10 cellular contexts compared by ENCODE assay signal in genomic region chr14:64542839-64543207, GRCh38. TPM values are rescaled to one million over a fixed set of nuclear protein-coding genes. Genes with fewer than 3 reads are reported as not detected.
DNase-seq lines count a peak whose midpoint lies in the region; ATAC-seq and TF ChIP-seq lines count a peak whose summit lies in the region.
"Had no signal": no experiment of that assay in that cellular context is flagged by ENCODE, and none has a peak within 500 bp of the region (broad histone marks: within the 10 kb centered on the region; RNA-seq: fewer than 3 reads in every experiment).

No MANE protein-coding gene starts in this region.

- peaks cover 8% of the 10 kb centered on the region for H3K36me3 ChIP-seq in iPS-15b (ENCODE audit: control insufficient read depth, insufficient read depth, low read length)
- H3K36me3 ChIP-seq: neutrophil had no signal

- intact Hi-C loops in activated CD4-positive, alpha-beta T cell treated with anti-CD3 and anti-CD28 coated beads, Interleukin-2, amount 10 ng/mL, durations not matched to agents 24 days and 14 days (cut with micrococcal nuclease): loop anchor here (5.0 kb wide), 2 partner anchors 164 to 339 kb away; no protein-coding TSS in a partner anchor

- peaks cover 20% of the 10 kb centered on the region for H3K4me1 Mint-ChIP-seq in activated CD4-positive, alpha-beta T cell treated with anti-CD3 and anti-CD28 coated beads, Interleukin-2, amount 10 ng/mL, durations not matched to agents 24 days and 14 days
- H3K4me1 Mint-ChIP-seq in activated T-helper 17 cell treated with anti-CD3 and anti-CD28 coated beads, Interleukin-2, amount 50 U/mL, for 72 hours: peaks cover 12% of the 10 kb centered on the region
- H3K4me1 Mint-ChIP-seq in stimulated activated naive CD8-positive, alpha-beta T cell treated with anti-CD3 and anti-CD28 coated beads, Interleukin-15, amount 100 ng/mL, for 72 hours: peaks cover 36% of the 10 kb centered on the region

- TF ChIP-seq POLR2A in GM18505 (IDR thresholded peaks at IDR 0.05; ENCODE audit: borderline replicate concordance, extremely low read depth, insufficient read depth, insufficient read length): no peak

- H3K4me3 ChIP-seq in iPS-15b (ENCODE audit: low read depth, low read length): peak overlapping the region; percentile 78

- no peak overlapping the region for H3K27ac Mint-ChIP-seq in activated CD4-positive, alpha-beta T cell treated with anti-CD3 and anti-CD28 coated beads, Interleukin-2, amount 10 ng/mL, durations not matched to agents 24 days and 14 days
- H3K27ac Mint-ChIP-seq in activated T-helper 17 cell treated with anti-CD3 and anti-CD28 coated beads, Interleukin-2, amount 50 U/mL, for 72 hours: no peak overlapping the region
- H3K27ac Mint-ChIP-seq in stimulated activated naive CD8-positive, alpha-beta T cell treated with anti-CD3 and anti-CD28 coated beads, Interleukin-15, amount 100 ng/mL, for 72 hours: no peak overlapping the region

- peak overlapping the region; percentile 47 for H3K9ac ChIP-seq in iPS-15b (ENCODE audit: low read depth, low read length)

- ATAC-seq in activated T-helper 17 cell treated with anti-CD3 and anti-CD28 coated beads, Interleukin-2, amount 50 U/mL, for 72 hours (replicated peaks): no peak
- no peak for ATAC-seq in stimulated activated naive CD8-positive, alpha-beta T cell treated with anti-CD3 and anti-CD28 coated beads, Interleukin-15, amount 100 ng/mL, for 72 hours
- ATAC-seq in HG03095 (IDR thresholded peaks at IDR 0.05; ENCODE audit: unreplicated experiment): no peak
- ATAC-seq in GM18505 (IDR thresholded peaks at IDR 0.05; ENCODE audit: unreplicated experiment): no peak
- ATAC-seq in HG03469 (IDR thresholded peaks at IDR 0.05; ENCODE audit: unreplicated experiment): no peak

- peaks cover 47% of the 10 kb centered on the region for H3K27me3 Mint-ChIP-seq in activated CD4-positive, alpha-beta T cell treated with anti-CD3 and anti-CD28 coated beads, Interleukin-2, amount 10 ng/mL, durations not matched to agents 24 days and 14 days
- H3K27me3 Mint-ChIP-seq in activated T-helper 17 cell treated with anti-CD3 and anti-CD28 coated beads, Interleukin-2, amount 50 U/mL, for 72 hours: peaks cover 4% of the 10 kb centered on the region
- H3K27me3 Mint-ChIP-seq in stimulated activated naive CD8-positive, alpha-beta T cell treated with anti-CD3 and anti-CD28 coated beads, Interleukin-15, amount 100 ng/mL, for 72 hours: peaks cover 50% of the 10 kb centered on the region

- H3K4me1 ChIP-seq in iPS-15b (ENCODE audit: control insufficient read depth, insufficient read depth, low read length): peaks cover 6% of the 10 kb centered on the region

- peaks cover 4% of the 10 kb centered on the region for H3K9me3 ChIP-seq in iPS-15b (ENCODE audit: control insufficient read depth, insufficient read depth, low read length)

- H3K9me3 Mint-ChIP-seq in activated CD4-positive, alpha-beta T cell treated with anti-CD3 and anti-CD28 coated beads, Interleukin-2, amount 10 ng/mL, durations not matched to agents 24 days and 14 days: peaks cover 7% of the 10 kb centered on the region
- no peaks in the 10 kb centered on the region for H3K9me3 Mint-ChIP-seq in activated T-helper 17 cell treated with anti-CD3 and anti-CD28 coated beads, Interleukin-2, amount 50 U/mL, for 72 hours
- H3K9me3 Mint-ChIP-seq in stimulated activated naive CD8-positive, alpha-beta T cell treated with anti-CD3 and anti-CD28 coated beads, Interleukin-15, amount 100 ng/mL, for 72 hours: peaks cover 0 to 12% of the 10 kb centered on the region in 2 donors

- H3K4me3 Mint-ChIP-seq in activated CD4-positive, alpha-beta T cell treated with anti-CD3 and anti-CD28 coated beads, Interleukin-2, amount 10 ng/mL, durations not matched to agents 24 days and 14 days: peak overlapping the region; percentile 86
- H3K4me3 Mint-ChIP-seq in activated T-helper 17 cell treated with anti-CD3 and anti-CD28 coated beads, Interleukin-2, amount 50 U/mL, for 72 hours: peak overlapping the region; percentile 89
- H3K4me3 Mint-ChIP-seq in stimulated activated naive CD8-positive, alpha-beta T cell treated with anti-CD3 and anti-CD28 coated beads, Interleukin-15, amount 100 ng/mL, for 72 hours: peak overlapping the region; percentile 96 to 100

- peaks cover 9% of the 10 kb centered on the region for H3K36me3 Mint-ChIP-seq in activated CD4-positive, alpha-beta T cell treated with anti-CD3 and anti-CD28 coated beads, Interleukin-2, amount 10 ng/mL, durations not matched to agents 24 days and 14 days (ENCODE audit: low read depth)
- peaks cover 9% of the 10 kb centered on the region for H3K36me3 Mint-ChIP-seq in activated T-helper 17 cell treated with anti-CD3 and anti-CD28 coated beads, Interleukin-2, amount 50 U/mL, for 72 hours (ENCODE audit: low read depth)

- peak; percentile 27 for DNase-seq in activated CD4-positive, alpha-beta T cell treated with anti-CD3 and anti-CD28 coated beads, Interleukin-2, amount 10 ng/mL, durations not matched to agents 24 days and 14 days
- DNase-seq in activated CD4-positive, alpha-beta T cell treated with anti-CD3 and anti-CD28 coated beads for 48 hours: no peak
- no peak for DNase-seq in stimulated activated naive CD8-positive, alpha-beta T cell treated with anti-CD3 and anti-CD28 coated beads, Interleukin-15, amount 100 ng/mL, for 72 hours
- DNase-seq: NCI-H1930 had no signal

- H3K27me3 ChIP-seq in iPS-15b (ENCODE audit: control insufficient read depth, insufficient read depth, low read length): no peaks in the 10 kb centered on the region

RNA-seq across cellular contexts. Expression of gene HSPA2, which starts 2.3 kb away (rescaled TPM):
- 8.1 TPM in 2 replicates for total RNA-seq in activated CD4-positive, alpha-beta T cell treated with anti-CD3 and anti-CD28 coated beads, Interleukin-2, amount 10 ng/mL, durations not matched to agents 24 days and 14 days
- total RNA-seq in activated T-helper 17 cell treated with anti-CD3 and anti-CD28 coated beads, Interleukin-2, amount 50 U/mL, for 72 hours: 1 to 10 TPM; 6.5 to 7.4 TPM

RNA-seq across cellular contexts. Expression of gene PPP1R36, which starts 6.9 kb away (rescaled TPM):
- total RNA-seq in activated CD4-positive, alpha-beta T cell treated with anti-CD3 and anti-CD28 coated beads, Interleukin-2, amount 10 ng/mL, durations not matched to agents 24 days and 14 days: 0.31 and 0.33 TPM in 2 replicates
- not detected for total RNA-seq in activated T-helper 17 cell treated with anti-CD3 and anti-CD28 coated beads, Interleukin-2, amount 50 U/mL, for 72 hours

RNA-seq across cellular contexts. Expression of gene ZBTB1, which starts 38.3 kb away (rescaled TPM):
- 45.4 and 46.5 TPM in 2 replicates for total RNA-seq in activated CD4-positive, alpha-beta T cell treated with anti-CD3 and anti-CD28 coated beads, Interleukin-2, amount 10 ng/mL, durations not matched to agents 24 days and 14 days
- total RNA-seq in activated T-helper 17 cell treated with anti-CD3 and anti-CD28 coated beads, Interleukin-2, amount 50 U/mL, for 72 hours: 100 to 1,000 TPM in 1 of 2 donors, 10 to 100 TPM in 1; 75.6 to 154 TPM

RNA-seq across cellular contexts. Expression of gene ZBTB25, which starts 39.2 kb away (rescaled TPM):
- 21.8 and 22.2 TPM in 2 replicates for total RNA-seq in activated CD4-positive, alpha-beta T cell treated with anti-CD3 and anti-CD28 coated beads, Interleukin-2, amount 10 ng/mL, durations not matched to agents 24 days and 14 days
- total RNA-seq in activated T-helper 17 cell treated with anti-CD3 and anti-CD28 coated beads, Interleukin-2, amount 50 U/mL, for 72 hours: 10 to 100 TPM; 29.7 to 88.5 TPM
